In the genomic region with DNA sequence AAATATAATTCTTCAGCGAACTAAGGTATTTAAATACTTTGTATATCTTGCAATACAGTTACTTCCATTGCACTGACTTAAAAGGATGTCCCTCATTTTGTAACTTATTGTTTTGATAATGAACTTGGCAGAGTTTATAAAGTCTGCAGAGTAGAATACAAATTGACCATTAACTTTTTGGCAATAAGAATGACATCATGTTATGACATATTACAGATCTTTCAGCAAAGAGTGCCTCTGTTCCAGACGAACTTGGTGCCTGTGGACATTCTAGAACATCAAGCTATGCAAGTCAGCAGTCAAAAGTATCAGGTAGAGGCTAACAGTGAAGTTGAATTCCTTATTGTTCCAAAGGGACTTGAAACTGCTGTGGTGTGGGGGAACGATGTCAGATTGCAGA, we compare ENCODE assay signal across 26 cellular contexts.
"Had no signal": no experiment of that assay in that cellular context is flagged by ENCODE, and none has a peak within 500 bp of the region (broad histone marks: within the 10 kb centered on the region; RNA-seq: fewer than 3 reads in every experiment).

No MANE protein-coding gene starts in this region.

- H3K4me3 ChIP-seq: left ventricle myocardium inferior, lung, pancreas, prostate gland, sigmoid colon, spleen, suprapubic skin, thoracic aorta, tibial nerve, uterus had no signal

- DNase-seq: islet precursor cell; left ventricle myocardium inferior; mesendoderm; naive B cell; natural killer cell; nucleus accumbens; pancreas; posterior cingulate gyrus; retina; right cardiac atrium; sigmoid colon; small intestine; spleen; stimulated activated CD4-positive, alpha-beta T cell treated with anti-CD3 and anti-CD28 coated beads, Interleukin-4, amount 100 ng/mL, for 24 hours; stimulated activated naive CD4-positive, alpha-beta T cell; uterus had no signal

- H3K27me3 ChIP-seq: pancreas, sigmoid colon, spleen, suprapubic skin, tibial nerve, uterus had no signal

- H3K9me3 Mint-ChIP-seq: mesothelial cell of epicardium; naive B cell; natural killer cell; neural crest cell; stimulated activated effector memory CD8-positive, alpha-beta T cell treated with anti-CD3 and anti-CD28 coated beads, Interleukin-12 subunit alpha, Interleukin-12 subunit beta, amount 100 ng/mL, for 72 hours; stimulated activated naive CD8-positive, alpha-beta T cell treated with anti-CD3 and anti-CD28 coated beads, Interleukin-15, Interleukin-2, amounts not matched to agents 100 ng/mL and 50 ng/mL, for 24 hours; type B pancreatic cell had no signal

- H3K4me1 ChIP-seq: left ventricle myocardium inferior, prostate gland, spleen, uterus had no signal

- H3K27me3 Mint-ChIP-seq: naive B cell; stimulated activated naive CD8-positive, alpha-beta T cell treated with anti-CD3 and anti-CD28 coated beads, Interleukin-15, Interleukin-2, amounts not matched to agents 100 ng/mL and 50 ng/mL, for 24 hours; type B pancreatic cell had no signal

- ATAC-seq: natural killer cell; pancreas; right cardiac atrium; stimulated activated effector memory CD8-positive, alpha-beta T cell treated with anti-CD3 and anti-CD28 coated beads, Interleukin-12 subunit alpha, Interleukin-12 subunit beta, amount 100 ng/mL, for 72 hours had no signal

- H3K27ac ChIP-seq: left ventricle myocardium inferior, pancreas, prostate gland, sigmoid colon, spleen, suprapubic skin, thoracic aorta, tibial nerve, uterus had no signal

- H3K36me3 ChIP-seq: prostate gland, uterus had no signal

- H3K4me1 Mint-ChIP-seq: mesothelial cell of epicardium; naive B cell; neural crest cell; stimulated activated effector memory CD8-positive, alpha-beta T cell treated with anti-CD3 and anti-CD28 coated beads, Interleukin-12 subunit alpha, Interleukin-12 subunit beta, amount 100 ng/mL, for 72 hours had no signal

- H3K9me3 ChIP-seq: left ventricle myocardium inferior, pancreas, prostate gland, sigmoid colon, spleen, suprapubic skin, thoracic aorta, tibial nerve, uterus had no signal

- FAIRE-seq: pancreas, small intestine had no signal

- H3K27ac Mint-ChIP-seq: mesothelial cell of epicardium; naive B cell; natural killer cell; stimulated activated effector memory CD8-positive, alpha-beta T cell treated with anti-CD3 and anti-CD28 coated beads, Interleukin-12 subunit alpha, Interleukin-12 subunit beta, amount 100 ng/mL, for 72 hours; stimulated activated naive CD8-positive, alpha-beta T cell treated with anti-CD3 and anti-CD28 coated beads, Interleukin-15, Interleukin-2, amounts not matched to agents 100 ng/mL and 50 ng/mL, for 24 hours; type B pancreatic cell had no signal

- H3K4me3 Mint-ChIP-seq: mesothelial cell of epicardium; naive B cell; natural killer cell; neural crest cell; stimulated activated effector memory CD8-positive, alpha-beta T cell treated with anti-CD3 and anti-CD28 coated beads, Interleukin-12 subunit alpha, Interleukin-12 subunit beta, amount 100 ng/mL, for 72 hours; stimulated activated naive CD8-positive, alpha-beta T cell treated with anti-CD3 and anti-CD28 coated beads, Interleukin-15, Interleukin-2, amounts not matched to agents 100 ng/mL and 50 ng/mL, for 24 hours; type B pancreatic cell had no signal

- H3K36me3 Mint-ChIP-seq: natural killer cell had no signal
